8 cellular contexts compared by ENCODE assay signal in genomic region chr14:68911594-68912227, GRCh38.
DNase-seq lines count a peak whose midpoint lies in the region; ATAC-seq and TF ChIP-seq lines count a peak whose summit lies in the region.

No MANE protein-coding gene starts in this region.

- ATAC-seq in HG02852 (IDR thresholded peaks at IDR 0.05; ENCODE audit: unreplicated experiment): peak; percentile 66
- peak; percentile 85 to 91 for ATAC-seq in activated CD4-positive, CD25-positive, alpha-beta regulatory T cell treated with anti-CD3 and anti-CD28 coated beads, Interleukin-2, amount 50 U/mL, for 24 hours
- no peak for ATAC-seq in HG03196 (IDR thresholded peaks at IDR 0.05; ENCODE audit: unreplicated experiment)

- no peaks in the 10 kb centered on the region for H3K27me3 ChIP-seq in kidney epithelial cell (ENCODE audit: control insufficient read depth, insufficient read depth, low read length)

- peak; percentile 32 for DNase-seq in DMS153 treated with DMSO at 0.1 percent for 48 hours (lab: John Stamatoyannopoulos, UW; ENCODE audit: unreplicated experiment)
- peak; percentile 58 for DNase-seq in NCI-H226
- DNase-seq in caudate nucleus (lab: John Stamatoyannopoulos, UW): peak in 38 of 61 donors; percentile 3 to 57 (median 25)
- DNase-seq in kidney epithelial cell (ENCODE audit: low read depth): no peak
- DNase-seq in stimulated activated CD4-positive, alpha-beta T cell treated with anti-CD3 and anti-CD28 coated beads, Interleukin-2, amount 100 ng/mL, for 24 hours: peak; percentile 80 to 83

- TF ChIP-seq CTCF in kidney epithelial cell (IDR thresholded peaks at IDR 0.05; ENCODE audit: insufficient read depth, low read length, poor library complexity, severe bottlenecking): peak; percentile 100

- H3K36me3 ChIP-seq in kidney epithelial cell (ENCODE audit: control insufficient read depth, insufficient read depth, low read length): peaks cover 10% of the 10 kb centered on the region

- no peak overlapping the region for H3K27ac ChIP-seq in caudate nucleus (ENCODE audit: low read depth, low read length)

- no peak overlapping the region for H3K4me3 ChIP-seq in kidney epithelial cell (ENCODE audit: low read depth, low read length)
